Comparison of ENCODE assay signal across 8 cellular contexts in genomic region chr17:6641374-6641818, GRCh38. TPM values are rescaled to one million over a fixed set of nuclear protein-coding genes. Genes with fewer than 3 reads are reported as not detected.
DNase-seq lines count a peak whose midpoint lies in the region; ATAC-seq and TF ChIP-seq lines count a peak whose summit lies in the region.

No MANE protein-coding gene starts in this region.

- H3K9me3 ChIP-seq in SJSA1 (replicated peaks) (no peaks in the 10 kb centered on the region), esophagus squamous epithelium (no peaks in the 10 kb centered on the region), psoas muscle (no peaks in the 10 kb centered on the region)

- CTCF ChIA-PET in activated naive CD4-positive, alpha-beta T cell treated with anti-CD3 and anti-CD28 coated beads, Interleukin-2, amount 10 ng/mL, durations not matched to agents 7 days and 5 days (lab: Charles Lee), result interaction anchor here (1.3 to 1.4 kb wide), 2 partner anchors 166 to 168 kb away, joined by 4 to 6 read pairs; no protein-coding TSS in a partner anchor

- peak overlapping the region; percentile 92 for H3K27ac Mint-ChIP-seq in activated naive CD4-positive, alpha-beta T cell treated with anti-CD3 and anti-CD28 coated beads, Interleukin-2, amount 10 ng/mL, durations not matched to agents 7 days and 5 days

- 1% methylated on average over 10 to 14 of the region's 14 CpGs for WGBS in esophagus squamous epithelium, 2 donors
- WGBS in psoas muscle, 3 donors, result 2 to 3% (median 2%) methylated on average over 14 of the region's 14 CpGs

- peak overlapping the region; percentile 88 for H3K4me3 Mint-ChIP-seq in activated naive CD4-positive, alpha-beta T cell treated with anti-CD3 and anti-CD28 coated beads, Interleukin-2, amount 10 ng/mL, durations not matched to agents 7 days and 5 days

- TF ChIP-seq POLR2A in esophagus squamous epithelium (IDR thresholded peaks at IDR 0.05), result no peak

- no peak for ATAC-seq in psoas muscle
- no peak for ATAC-seq in GM19351 (IDR thresholded peaks at IDR 0.05; ENCODE audit: unreplicated experiment)

- peaks cover 39% of the 10 kb centered on the region for H3K36me3 Mint-ChIP-seq in activated naive CD4-positive, alpha-beta T cell treated with anti-CD3 and anti-CD28 coated beads, Interleukin-2, amount 10 ng/mL, durations not matched to agents 7 days and 5 days

- H3K36me3 ChIP-seq in SJSA1 (peaks cover 48% of the 10 kb centered on the region), esophagus squamous epithelium (peaks cover 0 to 37% (median 0%) of the 10 kb centered on the region in 3 donors), psoas muscle (ENCODE audit: insufficient read depth in 1 of 2, low read depth in 1 of 2) (peaks cover 5 to 41% of the 10 kb centered on the region in 2 donors)

- peaks cover 67% of the 10 kb centered on the region for H3K4me1 Mint-ChIP-seq in activated naive CD4-positive, alpha-beta T cell treated with anti-CD3 and anti-CD28 coated beads, Interleukin-2, amount 10 ng/mL, durations not matched to agents 7 days and 5 days

- intact Hi-C loops in esophagus squamous epithelium (cut with DNase I), result loop anchor here (10.0 kb wide), 1 partner anchor 87 kb away; the partner anchor contains the start of gene PITPNM3
- intact Hi-C loops in psoas muscle (cut with DNase I), result loop anchor here (10.0 kb wide), 1 partner anchor 167 kb away; no protein-coding TSS in a partner anchor

- no peak for DNase-seq in activated naive CD4-positive, alpha-beta T cell treated with anti-CD3 and anti-CD28 coated beads, Interleukin-2, amount 10 ng/mL, durations not matched to agents 7 days and 5 days
- DNase-seq in activated naive CD4-positive, alpha-beta T cell treated with anti-CD3 and anti-CD28 coated beads, Interleukin-2, amount 50 U/mL, for 16 hours, result no peak
- DNase-seq in SJSA1 (ENCODE audit: low read depth in 1 of 2, low spot score in 2 of 2) (no peak), esophagus squamous epithelium (lab: John Stamatoyannopoulos, UW) (no peak), psoas muscle (no peak)
- DNase-seq in activated effector memory CD4-positive, alpha-beta T cell treated with anti-CD3 and anti-CD28 coated beads, Interleukin-2, amount 50 U/mL, for 16 hours, result no peak
- DNase-seq in effector CD4-positive, alpha-beta T cell, result no peak

- TF ChIP-seq CTCF in esophagus squamous epithelium (IDR thresholded peaks at IDR 0.05), result no peak
- no peak for TF ChIP-seq CTCF in psoas muscle (IDR thresholded peaks at IDR 0.05)

- no peaks in the 10 kb centered on the region for H3K9me3 Mint-ChIP-seq in activated naive CD4-positive, alpha-beta T cell treated with anti-CD3 and anti-CD28 coated beads, Interleukin-2, amount 10 ng/mL, durations not matched to agents 7 days and 5 days

- H3K27ac ChIP-seq in SJSA1 (peak overlapping the region; percentile 80), esophagus squamous epithelium (peak overlapping the region; percentile 91 to 94 (median 93)), psoas muscle (peak overlapping the region; percentile 82)

- no peaks in the 10 kb centered on the region for H3K27me3 Mint-ChIP-seq in activated naive CD4-positive, alpha-beta T cell treated with anti-CD3 and anti-CD28 coated beads, Interleukin-2, amount 10 ng/mL, durations not matched to agents 7 days and 5 days

- peak overlapping the region; percentile 62 for H3K4me3 ChIP-seq in SJSA1
- H3K4me3 ChIP-seq in esophagus squamous epithelium, result peak overlapping the region; percentile 67 to 94 (median 88)
- peak overlapping the region; percentile 80 for H3K4me3 ChIP-seq in psoas muscle

- H3K4me1 ChIP-seq in SJSA1 (replicated peaks) (peaks cover 20% of the 10 kb centered on the region), esophagus squamous epithelium (peaks cover 19 to 70% (median 37%) of the 10 kb centered on the region in 3 donors), psoas muscle (peaks cover 13% of the 10 kb centered on the region)

- no peaks in the 10 kb centered on the region for H3K27me3 ChIP-seq in SJSA1 (replicated peaks)
- no peaks in the 10 kb centered on the region for H3K27me3 ChIP-seq in esophagus squamous epithelium
- H3K27me3 ChIP-seq in psoas muscle (ENCODE audit: insufficient read depth in 3 of 3, low read length in 2 of 3), result no peaks in the 10 kb centered on the region

RNA-seq across cellular contexts. Expression of gene TXNDC17, which starts 0.5 kb away (rescaled TPM):
- total RNA-seq in SJSA1 (2014; rRNA removed; shearing (Covaris generic)), result 226 and 331 TPM in 2 replicates
- total RNA-seq in esophagus squamous epithelium, result 100 to 1,000 TPM; 446 to 796 (median 696) TPM
- total RNA-seq in psoas muscle, result 10 to 100 TPM; 27.5 to 41.1 (median 30.9) TPM
- 100 to 1,000 TPM in 2 of 3 donors, 10 to 100 TPM in 1; 81.1 to 159 (median 100) TPM for polyA plus RNA-seq in psoas muscle

RNA-seq across cellular contexts. Expression of gene KIAA0753, which starts 0.9 kb away (rescaled TPM):
- 10.0 and 14.7 TPM in 2 replicates for total RNA-seq in SJSA1 (2014; rRNA removed; shearing (Covaris generic))
- total RNA-seq in esophagus squamous epithelium, result 10 to 100 TPM in 3 of 4 donors, 1 to 10 TPM in 1; 8.1 to 17.4 (median 11.4) TPM
- 1 to 10 TPM; 2.7 to 4.3 (median 3.0) TPM for total RNA-seq in psoas muscle
- 1 to 10 TPM; 2.4 to 4.7 (median 3.5) TPM for polyA plus RNA-seq in psoas muscle

RNA-seq across cellular contexts. Expression of gene MED31, which starts 10.0 kb away (rescaled TPM):
- 12.8 and 47.9 TPM in 2 replicates for total RNA-seq in SJSA1 (2014; rRNA removed; shearing (Covaris generic))
- total RNA-seq in esophagus squamous epithelium, result 10 to 100 TPM in 2 of 4 donors, 1 to 10 TPM in 2; 5.5 to 18.9 (median 12.5) TPM
- total RNA-seq in psoas muscle, result 10 to 100 TPM; 12.2 to 12.8 (median 12.7) TPM
- 10 to 100 TPM; 12.7 to 55.2 (median 22.0) TPM for polyA plus RNA-seq in psoas muscle

RNA-seq across cellular contexts. Expression of gene C17orf100, which starts 10.2 kb away (rescaled TPM):
- total RNA-seq in SJSA1 (2014; rRNA removed; shearing (Covaris generic)), result 0.84 and 0.88 TPM in 2 replicates
- total RNA-seq in esophagus squamous epithelium (1 to 10 TPM in 1 of 4 donors, under 1 TPM in 2, not detected in 1; 0.27 to 1.5 (median 0.57) TPM), psoas muscle (under 1 TPM; 0.34 to 0.77 (median 0.65) TPM)
- polyA plus RNA-seq in psoas muscle, result 1 to 10 TPM in 2 of 3 donors, under 1 TPM in 1; 0.61 to 1.4 (median 1.3) TPM
